In genomic region chr19:8291333-8291732, GRCh38 we compare ENCODE assay signal across 6 cellular contexts. TPM values are rescaled to one million over a fixed set of nuclear protein-coding genes. Genes with fewer than 3 reads are reported as not detected.
A peak's percentile ranks its signal among the peaks of the same experiment; 100 is the strongest.
DNase-seq lines count a peak whose midpoint lies in the region; ATAC-seq, FAIRE-seq and TF ChIP-seq lines count a peak whose summit lies in the region.
"Not testable (repeated sequence)": the region's sequence is repeated elsewhere in the genome, so short reads cannot be mapped to it uniquely, and the experiment has no call there.

No MANE protein-coding gene starts in this region.

- intact Hi-C loops in Panc1 (cut with micrococcal nuclease; ENCODE audit: unreplicated experiment); Right ventricle myocardium superior (cut with DNase I); HepG2 (cut with micrococcal nuclease; ENCODE audit: unreplicated experiment); sciatic nerve (cut with DNase I): not testable (repeated sequence)

- not testable (repeated sequence) for H3K27ac ChIP-seq in CD4-positive, CD25-positive, alpha-beta regulatory T cell (ENCODE audit: insufficient read depth, low read length, poor library complexity, severe bottlenecking); Panc1 (ENCODE audit: low read length); HepG2 (ENCODE audit: extremely low read length, insufficient read depth, low read length)

- H3K9ac ChIP-seq in HepG2 (ENCODE audit: insufficient read depth, low read depth, low read length) = not testable (repeated sequence)

- DNase-seq in CD4-positive, CD25-positive, alpha-beta regulatory T cell; Panc1 (ENCODE audit: low read depth, low spot score); activated T-cell treated with anti-CD3 and anti-CD28 coated beads, Interleukin-2, amount 50 U/mL, for 72 hours; Right ventricle myocardium superior; HepG2 (ENCODE audit: low spot score); sciatic nerve (ENCODE audit: low spot score): not testable (repeated sequence)

- H4K20me1 ChIP-seq in HepG2 (ENCODE audit: insufficient read depth, low read length) = not testable (repeated sequence)

- not testable (repeated sequence) for TF ChIP-seq POLR2A in HepG2 (IDR thresholded peaks at IDR 0.05; ENCODE audit: insufficient read depth in 1 of 2, low read depth in 2 of 2, low read length in 2 of 2)

- H3K4me1 Mint-ChIP-seq in CD4-positive, CD25-positive, alpha-beta regulatory T cell; activated T-cell treated with anti-CD3 and anti-CD28 coated beads, Interleukin-2, amount 50 U/mL, for 72 hours (ENCODE audit: low read depth): not testable (repeated sequence)

- not testable (repeated sequence) for H3K4me1 ChIP-seq in CD4-positive, CD25-positive, alpha-beta regulatory T cell (ENCODE audit: control insufficient read depth, insufficient read depth, low read length, poor library complexity, severe bottlenecking); Panc1 (ENCODE audit: control insufficient read depth, insufficient read depth, low read length); HepG2 (ENCODE audit: insufficient read depth, low read length)

- H3K36me3 ChIP-seq in CD4-positive, CD25-positive, alpha-beta regulatory T cell (ENCODE audit: control insufficient read depth, insufficient read depth, low read length); Panc1 (ENCODE audit: control insufficient read depth, insufficient read depth, low read length); HepG2 (replicated peaks in 1 of 2; ENCODE audit: control insufficient read depth in 1 of 2, insufficient read depth in 2 of 2, low read length in 2 of 2): not testable (repeated sequence)

- TF ChIP-seq EP300 in HepG2 (IDR thresholded peaks at IDR 0.05; ENCODE audit: low read depth in 2 of 2, low read length in 2 of 2); HepG2 (CRISPR knock-in tag; IDR thresholded peaks at IDR 0.05; ENCODE audit: borderline replicate concordance): not testable (repeated sequence)

- BruUV-seq in Panc1 (replicated peaks; lab: Mats Ljungman, UMichigan); HepG2 (replicated peaks; lab: Mats Ljungman, UMichigan): not testable (repeated sequence)

- not testable (repeated sequence) for H3K27ac Mint-ChIP-seq in CD4-positive, CD25-positive, alpha-beta regulatory T cell; activated T-cell treated with anti-CD3 and anti-CD28 coated beads, Interleukin-2, amount 50 U/mL, for 72 hours

- not testable (repeated sequence) for H3K36me3 Mint-ChIP-seq in CD4-positive, CD25-positive, alpha-beta regulatory T cell; activated T-cell treated with anti-CD3 and anti-CD28 coated beads, Interleukin-2, amount 50 U/mL, for 72 hours (ENCODE audit: insufficient read depth in 2 of 2)

- H3K79me2 ChIP-seq in HepG2 (ENCODE audit: insufficient read depth, low read length) = not testable (repeated sequence)

- FAIRE-seq in HepG2 (lab: Jason Lieb, UNC) = not testable (repeated sequence)

- H3K4me3 Mint-ChIP-seq in CD4-positive, CD25-positive, alpha-beta regulatory T cell; activated T-cell treated with anti-CD3 and anti-CD28 coated beads, Interleukin-2, amount 50 U/mL, for 72 hours: not testable (repeated sequence)

- not testable (repeated sequence) for TF ChIP-seq RAD21 in HepG2 (CRISPR knock-in tag; IDR thresholded peaks at IDR 0.05)

- CTCF ChIA-PET in Panc1 (lab: Charles Lee); HepG2 (lab: Yijun Ruan, JAX; ENCODE audit: low intra/inter-chr PET ratio, low total read pairs): not testable (repeated sequence)

- H3K27me3 Mint-ChIP-seq in CD4-positive, CD25-positive, alpha-beta regulatory T cell; activated T-cell treated with anti-CD3 and anti-CD28 coated beads, Interleukin-2, amount 50 U/mL, for 72 hours (ENCODE audit: low read depth): not testable (repeated sequence)

- not testable (repeated sequence) for H3K4me2 ChIP-seq in HepG2 (ENCODE audit: low read depth, low read length)

- in situ Hi-C loops in Panc1 (cut with HindIII; ENCODE audit: low pct_unique_long_range_greater_than_20kb, low sequenced_read_pairs); HepG2 (cut with HindIII; ENCODE audit: extremely low pct_ligation_motif_present, low pct_unique_long_range_greater_than_20kb): not testable (repeated sequence)

- H3K27me3 ChIP-seq in CD4-positive, CD25-positive, alpha-beta regulatory T cell (ENCODE audit: control insufficient read depth, insufficient read depth, low read length); Panc1 (ENCODE audit: control insufficient read depth, insufficient read depth, low read length); HepG2 (ENCODE audit: control insufficient read depth in 1 of 2, insufficient read depth in 2 of 2, low read length in 2 of 2): not testable (repeated sequence)

- not testable (repeated sequence) for H3K9me3 ChIP-seq in CD4-positive, CD25-positive, alpha-beta regulatory T cell (ENCODE audit: control insufficient read depth in 2 of 2, low read length in 2 of 2); Panc1 (ENCODE audit: control insufficient read depth, insufficient read depth, low read depth, low read length); HepG2 (ENCODE audit: low read length)

- WGBS in HepG2 (ENCODE audit: low lambda C conversion rate) = no CpG with 5 or more reads among the region's 9 CpGs

- not testable (repeated sequence) for TF ChIP-seq CTCF in Panc1 (IDR thresholded peaks at IDR 0.05); HepG2 (CRISPR knock-in tag; IDR thresholded peaks at IDR 0.05)

- ATAC-seq in CD4-positive, CD25-positive, alpha-beta regulatory T cell (ENCODE audit: low read depth in 2 of 2) = peak; percentile 31 to 37
- ATAC-seq in Panc1 (peak; percentile 56; the same call in 1 of the 2 replicates), Right ventricle myocardium superior (ENCODE audit: poor library complexity) (peak; percentile 66), HepG2 (peak; percentile 78), sciatic nerve (peak; percentile 70)
- peak; percentile 49 to 55 for ATAC-seq in activated T-cell treated with anti-CD3 and anti-CD28 coated beads, Interleukin-2, amount 50 U/mL, for 72 hours (replicated peaks in 1 of 2)

- POLR2A ChIA-PET in Panc1 (lab: Charles Lee); HepG2 (lab: Yijun Ruan, JAX): not testable (repeated sequence)

- H3K9me3 Mint-ChIP-seq in CD4-positive, CD25-positive, alpha-beta regulatory T cell; activated T-cell treated with anti-CD3 and anti-CD28 coated beads, Interleukin-2, amount 50 U/mL, for 72 hours: not testable (repeated sequence)

- not testable (repeated sequence) for H3K4me3 ChIP-seq in CD4-positive, CD25-positive, alpha-beta regulatory T cell (ENCODE audit: low read depth, low read length); Panc1 (ENCODE audit: low read depth in 2 of 2, low read length in 2 of 2); HepG2 (replicated peaks in 1 of 3; ENCODE audit: insufficient read depth in 1 of 3, low read depth in 2 of 3, low read length in 3 of 3)

- H2AFZ ChIP-seq in HepG2 (ENCODE audit: low read length) = not testable (repeated sequence)

RNA-seq across cellular contexts. Expression of gene CD320, which starts 16.8 kb away (rescaled TPM):
- total RNA-seq in CD4-positive, CD25-positive, alpha-beta regulatory T cell = 27.0 TPM
- polyA plus RNA-seq in CD4-positive, CD25-positive, alpha-beta regulatory T cell = 10 to 100 TPM; 42.4 to 63.7 (median 60.0) TPM
- 120 TPM for total RNA-seq in Panc1 (2021; ENCODE audit: unreplicated experiment)
- polyA plus RNA-seq in Panc1 (2012; ENCODE audit: insufficient read length) = 142 TPM
- total RNA-seq in activated T-cell treated with anti-CD3 and anti-CD28 coated beads, Interleukin-2, amount 50 U/mL, for 72 hours = 10 to 100 TPM; 32.0 to 38.9 TPM
- total RNA-seq in Right ventricle myocardium superior = 34.5 TPM
- 44.4 and 99.9 TPM in 2 replicates for total RNA-seq in HepG2 (2016; rRNA removed; fragmentation: Illumina TruSeq; extraction: Trizol)
- total RNA-seq in HepG2 (2016; cell fraction: cytosol; rRNA removed; fragmentation: Illumina TruSeq; extraction: Trizol; ENCODE audit: low read depth) = 33.7 and 41.4 TPM in 2 replicates
- total RNA-seq in HepG2 (2016; cell fraction: insoluble cytoplasmic fraction; rRNA removed; fragmentation: Illumina TruSeq; extraction: Trizol) = 38.7 and 105 TPM in 2 replicates
- 46.2 and 54.2 TPM in 2 replicates for total RNA-seq in HepG2 (2016; cell fraction: membrane; rRNA removed; fragmentation: Illumina TruSeq; extraction: Trizol)
- total RNA-seq in HepG2 (2016; cell fraction: nucleus; rRNA removed; fragmentation: Illumina TruSeq; extraction: Trizol) = 71.9 and 97.9 TPM in 2 replicates
- 79.9 and 83.1 TPM in 2 replicates for polyA plus RNA-seq in HepG2 (2011; rRNA removed)
- polyA plus RNA-seq in HepG2 (2011; cell fraction: cytosol; rRNA removed) = 83.1 and 180 TPM in 2 replicates
- polyA plus RNA-seq in HepG2 (2011; cell fraction: nucleus; rRNA removed) = 74.5 and 85.3 TPM in 2 replicates
- polyA plus RNA-seq in HepG2 (2012) = 39.6 and 41.4 TPM in 2 replicates
- 44.2 and 49.5 TPM in 2 replicates for polyA plus RNA-seq in HepG2 (2016; cell fraction: cytosol; fragmentation: Illumina TruSeq; extraction: Trizol; ENCODE audit: low read depth)
- 44.8 and 52.3 TPM in 2 replicates for polyA plus RNA-seq in HepG2 (2016; cell fraction: insoluble cytoplasmic fraction; fragmentation: Illumina TruSeq; extraction: Trizol; ENCODE audit: low read depth)
- polyA plus RNA-seq in HepG2 (2016; cell fraction: membrane; fragmentation: Illumina TruSeq; extraction: Trizol; ENCODE audit: low read depth) = 41.2 and 46.0 TPM in 2 replicates
- polyA plus RNA-seq in HepG2 (2016; cell fraction: nucleus; fragmentation: Illumina TruSeq; extraction: Trizol; ENCODE audit: insufficient read depth, low read depth) = 165 and 175 TPM in 2 replicates
- 58.2 and 70.2 TPM in 2 replicates for polyA minus RNA-seq in HepG2 (2011; rRNA and poly(A)+ RNA removed; ENCODE audit: low replicate concordance)
- polyA minus RNA-seq in HepG2 (2011; cell fraction: cytosol; rRNA and poly(A)+ RNA removed) = 23.7 and 37.5 TPM in 2 replicates
- polyA minus RNA-seq in HepG2 (2011; cell fraction: nucleus; rRNA and poly(A)+ RNA removed) = 8.4 and 8.7 TPM in 2 replicates
- 23.8 TPM for total RNA-seq in sciatic nerve

RNA-seq across cellular contexts. Expression of gene NDUFA7, which starts 29.8 kb away (rescaled TPM):
- 27.4 TPM for total RNA-seq in CD4-positive, CD25-positive, alpha-beta regulatory T cell
- 100 to 1,000 TPM; 130 to 181 (median 149) TPM for polyA plus RNA-seq in CD4-positive, CD25-positive, alpha-beta regulatory T cell
- 36.8 TPM for total RNA-seq in Panc1 (2021; ENCODE audit: unreplicated experiment)
- polyA plus RNA-seq in Panc1 (2012; ENCODE audit: insufficient read length) = 38.3 TPM
- 10 to 100 TPM; 59.4 to 62.5 TPM for total RNA-seq in activated T-cell treated with anti-CD3 and anti-CD28 coated beads, Interleukin-2, amount 50 U/mL, for 72 hours
- 127 TPM for total RNA-seq in Right ventricle myocardium superior
- 57.2 and 64.5 TPM in 2 replicates for total RNA-seq in HepG2 (2016; rRNA removed; fragmentation: Illumina TruSeq; extraction: Trizol)
- total RNA-seq in HepG2 (2016; cell fraction: cytosol; rRNA removed; fragmentation: Illumina TruSeq; extraction: Trizol; ENCODE audit: low read depth) = 20.0 and 25.8 TPM in 2 replicates
- 65.5 and 75.0 TPM in 2 replicates for total RNA-seq in HepG2 (2016; cell fraction: insoluble cytoplasmic fraction; rRNA removed; fragmentation: Illumina TruSeq; extraction: Trizol)
- total RNA-seq in HepG2 (2016; cell fraction: membrane; rRNA removed; fragmentation: Illumina TruSeq; extraction: Trizol) = 24.2 and 27.6 TPM in 2 replicates
- total RNA-seq in HepG2 (2016; cell fraction: nucleus; rRNA removed; fragmentation: Illumina TruSeq; extraction: Trizol) = 26.5 and 38.1 TPM in 2 replicates
- 71.5 and 75.3 TPM in 2 replicates for polyA plus RNA-seq in HepG2 (2011; rRNA removed)
- polyA plus RNA-seq in HepG2 (2011; cell fraction: cytosol; rRNA removed) = 56.6 and 79.4 TPM in 2 replicates
- 36.6 and 51.3 TPM in 2 replicates for polyA plus RNA-seq in HepG2 (2011; cell fraction: nucleus; rRNA removed)
- 50.0 and 50.9 TPM in 2 replicates for polyA plus RNA-seq in HepG2 (2012)
- 29.4 and 33.3 TPM in 2 replicates for polyA plus RNA-seq in HepG2 (2016; cell fraction: cytosol; fragmentation: Illumina TruSeq; extraction: Trizol; ENCODE audit: low read depth)
- polyA plus RNA-seq in HepG2 (2016; cell fraction: insoluble cytoplasmic fraction; fragmentation: Illumina TruSeq; extraction: Trizol; ENCODE audit: low read depth) = 101 and 102 TPM in 2 replicates
- polyA plus RNA-seq in HepG2 (2016; cell fraction: membrane; fragmentation: Illumina TruSeq; extraction: Trizol; ENCODE audit: low read depth) = 32.9 and 35.8 TPM in 2 replicates
- polyA plus RNA-seq in HepG2 (2016; cell fraction: nucleus; fragmentation: Illumina TruSeq; extraction: Trizol; ENCODE audit: insufficient read depth, low read depth) = 67.5 and 70.8 TPM in 2 replicates
- polyA minus RNA-seq in HepG2 (2011; rRNA and poly(A)+ RNA removed; ENCODE audit: low replicate concordance) = 160 and 193 TPM in 2 replicates
- polyA minus RNA-seq in HepG2 (2011; cell fraction: cytosol; rRNA and poly(A)+ RNA removed) = 44.6 and 56.9 TPM in 2 replicates
- 21.2 and 22.9 TPM in 2 replicates for polyA minus RNA-seq in HepG2 (2011; cell fraction: nucleus; rRNA and poly(A)+ RNA removed)
- total RNA-seq in sciatic nerve = 24.7 TPM

RNA-seq across cellular contexts. Expression of gene RPS28, which starts 30.0 kb away (rescaled TPM):
- total RNA-seq in CD4-positive, CD25-positive, alpha-beta regulatory T cell = 2,201 TPM
- polyA plus RNA-seq in CD4-positive, CD25-positive, alpha-beta regulatory T cell = 1,000 to 10,000 TPM; 1,925 to 3,295 (median 2,756) TPM
- total RNA-seq in Panc1 (2021; ENCODE audit: unreplicated experiment) = 1,096 TPM
- 1,277 TPM for polyA plus RNA-seq in Panc1 (2012; ENCODE audit: insufficient read length)
- 1,000 to 10,000 TPM; 2,463 to 2,605 TPM for total RNA-seq in activated T-cell treated with anti-CD3 and anti-CD28 coated beads, Interleukin-2, amount 50 U/mL, for 72 hours
- 1,119 TPM for total RNA-seq in Right ventricle myocardium superior
- 281 and 319 TPM in 2 replicates for total RNA-seq in HepG2 (2016; rRNA removed; fragmentation: Illumina TruSeq; extraction: Trizol)
- 424 and 447 TPM in 2 replicates for total RNA-seq in HepG2 (2016; cell fraction: cytosol; rRNA removed; fragmentation: Illumina TruSeq; extraction: Trizol; ENCODE audit: low read depth)
- 291 and 334 TPM in 2 replicates for total RNA-seq in HepG2 (2016; cell fraction: insoluble cytoplasmic fraction; rRNA removed; fragmentation: Illumina TruSeq; extraction: Trizol)
- 667 and 807 TPM in 2 replicates for total RNA-seq in HepG2 (2016; cell fraction: membrane; rRNA removed; fragmentation: Illumina TruSeq; extraction: Trizol)
- total RNA-seq in HepG2 (2016; cell fraction: nucleus; rRNA removed; fragmentation: Illumina TruSeq; extraction: Trizol) = 139 and 147 TPM in 2 replicates
- 521 and 545 TPM in 2 replicates for polyA plus RNA-seq in HepG2 (2011; rRNA removed)
- 604 and 791 TPM in 2 replicates for polyA plus RNA-seq in HepG2 (2011; cell fraction: cytosol; rRNA removed)
- polyA plus RNA-seq in HepG2 (2011; cell fraction: nucleus; rRNA removed) = 232 and 285 TPM in 2 replicates
- polyA plus RNA-seq in HepG2 (2012) = 1,428 and 2,679 TPM in 2 replicates
- 858 and 886 TPM in 2 replicates for polyA plus RNA-seq in HepG2 (2016; cell fraction: cytosol; fragmentation: Illumina TruSeq; extraction: Trizol; ENCODE audit: low read depth)
- polyA plus RNA-seq in HepG2 (2016; cell fraction: insoluble cytoplasmic fraction; fragmentation: Illumina TruSeq; extraction: Trizol; ENCODE audit: low read depth) = 429 and 441 TPM in 2 replicates
- 1,075 and 1,148 TPM in 2 replicates for polyA plus RNA-seq in HepG2 (2016; cell fraction: membrane; fragmentation: Illumina TruSeq; extraction: Trizol; ENCODE audit: low read depth)
- polyA plus RNA-seq in HepG2 (2016; cell fraction: nucleus; fragmentation: Illumina TruSeq; extraction: Trizol; ENCODE audit: insufficient read depth, low read depth) = 346 and 368 TPM in 2 replicates
- 312 and 362 TPM in 2 replicates for polyA minus RNA-seq in HepG2 (2011; rRNA and poly(A)+ RNA removed; ENCODE audit: low replicate concordance)
- 181 and 188 TPM in 2 replicates for polyA minus RNA-seq in HepG2 (2011; cell fraction: cytosol; rRNA and poly(A)+ RNA removed)
- polyA minus RNA-seq in HepG2 (2011; cell fraction: nucleus; rRNA and poly(A)+ RNA removed) = 59.9 and 62.0 TPM in 2 replicates
- total RNA-seq in sciatic nerve = 893 TPM

RNA-seq across cellular contexts. Expression of gene KANK3, which starts 51.7 kb away (rescaled TPM):
- total RNA-seq in CD4-positive, CD25-positive, alpha-beta regulatory T cell = 4.4 TPM
- polyA plus RNA-seq in CD4-positive, CD25-positive, alpha-beta regulatory T cell = 1 to 10 TPM in 2 of 4 donors, under 1 TPM in 2; 0.40 to 2.1 (median 1.0) TPM
- total RNA-seq in Panc1 (2021; ENCODE audit: unreplicated experiment) (1.2 TPM), Right ventricle myocardium superior (21.8 TPM), HepG2 (2016; rRNA removed; fragmentation: Illumina TruSeq; extraction: Trizol) (0.15 and 0.18 TPM in 2 replicates), sciatic nerve (28.2 TPM)
- 1.5 TPM for polyA plus RNA-seq in Panc1 (2012; ENCODE audit: insufficient read length)
- 1 to 10 TPM in 1 of 2 donors, under 1 TPM in 1; 0.99 to 1.6 TPM for total RNA-seq in activated T-cell treated with anti-CD3 and anti-CD28 coated beads, Interleukin-2, amount 50 U/mL, for 72 hours
- not detected in 2 replicates for total RNA-seq in HepG2 (2016; cell fraction: cytosol; rRNA removed; fragmentation: Illumina TruSeq; extraction: Trizol; ENCODE audit: low read depth)
- 0.06 and 0.35 TPM in 2 replicates for total RNA-seq in HepG2 (2016; cell fraction: insoluble cytoplasmic fraction; rRNA removed; fragmentation: Illumina TruSeq; extraction: Trizol)
- total RNA-seq in HepG2 (2016; cell fraction: membrane; rRNA removed; fragmentation: Illumina TruSeq; extraction: Trizol) = 0.07 and 0.28 TPM in 2 replicates
- total RNA-seq in HepG2 (2016; cell fraction: nucleus; rRNA removed; fragmentation: Illumina TruSeq; extraction: Trizol) = 0.12 and 0.22 TPM in 2 replicates
- 0.20 and 0.73 TPM in 2 replicates for polyA plus RNA-seq in HepG2 (2011; rRNA removed)
- 0.32 and 0.46 TPM in 2 replicates for polyA plus RNA-seq in HepG2 (2011; cell fraction: cytosol; rRNA removed)
- 1.5 and 1.8 TPM in 2 replicates for polyA plus RNA-seq in HepG2 (2011; cell fraction: nucleus; rRNA removed)
- 0.27 and 0.32 TPM in 2 replicates for polyA plus RNA-seq in HepG2 (2012)
- polyA plus RNA-seq in HepG2 (2016; cell fraction: cytosol; fragmentation: Illumina TruSeq; extraction: Trizol; ENCODE audit: low read depth) = not detected in 2 replicates
- 0.22 TPM in 1 of 2 replicates, not detected in the other for polyA plus RNA-seq in HepG2 (2016; cell fraction: insoluble cytoplasmic fraction; fragmentation: Illumina TruSeq; extraction: Trizol; ENCODE audit: low read depth)
- 0.12 TPM in 1 of 2 replicates, not detected in the other for polyA plus RNA-seq in HepG2 (2016; cell fraction: membrane; fragmentation: Illumina TruSeq; extraction: Trizol; ENCODE audit: low read depth)
- 0.45 and 0.62 TPM in 2 replicates for polyA plus RNA-seq in HepG2 (2016; cell fraction: nucleus; fragmentation: Illumina TruSeq; extraction: Trizol; ENCODE audit: insufficient read depth, low read depth)
- 0.32 TPM in 1 of 2 replicates, not detected in the other for polyA minus RNA-seq in HepG2 (2011; rRNA and poly(A)+ RNA removed; ENCODE audit: low replicate concordance)
- not detected in 2 replicates for polyA minus RNA-seq in HepG2 (2011; cell fraction: cytosol; rRNA and poly(A)+ RNA removed)
- 0.77 and 1.5 TPM in 2 replicates for polyA minus RNA-seq in HepG2 (2011; cell fraction: nucleus; rRNA and poly(A)+ RNA removed)
